1 cellular context compared by ENCODE assay signal in the genomic region with DNA sequence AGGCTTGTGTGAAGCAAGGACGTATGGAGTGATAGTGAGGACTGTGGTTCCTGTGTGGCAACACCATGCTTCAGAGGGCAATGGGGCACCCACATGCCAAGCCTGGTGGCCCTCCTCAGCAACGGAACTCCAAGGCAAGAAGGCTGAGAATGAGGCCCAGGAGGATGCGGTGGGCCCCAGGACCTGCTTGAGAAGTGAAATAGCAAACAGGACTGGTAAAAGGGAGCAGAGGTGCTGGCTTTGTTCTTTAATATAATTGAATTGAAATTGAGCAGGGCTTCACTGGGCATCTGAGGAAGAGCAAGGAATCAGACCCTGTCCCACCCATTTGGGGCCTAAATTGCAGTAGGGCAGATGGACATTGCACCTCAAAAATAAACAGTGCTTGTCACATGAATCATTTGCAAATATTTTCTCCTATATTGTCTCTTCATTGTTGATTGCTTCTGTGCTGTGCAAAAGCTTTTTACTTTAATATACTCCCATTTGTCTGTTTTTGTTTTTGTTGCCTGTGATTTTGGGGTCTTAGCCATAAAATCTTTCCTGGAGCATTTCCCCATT.
TF ChIP-seq lines count a peak whose summit lies in the region.

No MANE protein-coding gene starts in this region.

TF ChIP-seq in HepG2, 621 proteins besides CTCF, POLR2A, EP300 and RAD21 (continued from another document):
- TF ChIP-seq ZNF614 (CRISPR knock-in tag; IDR thresholded peaks at IDR 0.05; ENCODE audit: borderline replicate concordance): no peak
- peak; percentile 68 for TF ChIP-seq PAXIP1 (CRISPR knock-in tag; conservative IDR thresholded peaks at IDR 0.05)
- TF ChIP-seq SMARCE1 (IDR thresholded peaks at IDR 0.05; ENCODE audit: borderline replicate concordance): no peak
- no peak for TF ChIP-seq SOX13 (IDR thresholded peaks at IDR 0.05)
- peak in 1 of 2 experiments; percentile 50; a peak in 1 of 4 replicates for TF ChIP-seq SOX13 (CRISPR knock-in tag; conservative IDR thresholded peaks at IDR 0.05 in 1 of 2, IDR thresholded peaks at IDR 0.05 in 1 of 2)
- TF ChIP-seq ZBTB21 (CRISPR knock-in tag; IDR thresholded peaks at IDR 0.05): no peak
- 0 out of 2 replicates have a peak, but pooled peaks have one; percentile 18 for TF ChIP-seq KDM6A (CRISPR knock-in tag; IDR thresholded peaks at IDR 0.05; ENCODE audit: low read depth)
TF ChIP-seq in HepG2: peak in this region for 20.
